17 cellular contexts compared by ENCODE assay signal in genomic region chr10:3132036-3133025, GRCh38. TPM values are rescaled to one million over a fixed set of nuclear protein-coding genes. Genes with fewer than 3 reads are reported as not detected.
DNase-seq lines count a peak whose midpoint lies in the region; ATAC-seq, FAIRE-seq and TF ChIP-seq lines count a peak whose summit lies in the region.
"Had no signal": no experiment of that assay in that cellular context is flagged by ENCODE, and none has a peak within 500 bp of the region (broad histone marks: within the 10 kb centered on the region; RNA-seq: fewer than 3 reads in every experiment).

No MANE protein-coding gene starts in this region.

- H3K27me3 ChIP-seq in RWPE2 (ENCODE audit: insufficient read depth, poor library complexity, severe bottlenecking) = no peaks in the 10 kb centered on the region
- H3K27me3 ChIP-seq in psoas muscle (ENCODE audit: insufficient read depth in 3 of 3, low read length in 2 of 3) = no peaks in the 10 kb centered on the region
- H3K27me3 ChIP-seq: SJSA1, uterus had no signal

- WGBS in psoas muscle, 3 donors = 90 to 94% (median 91%) methylated on average over 22 of the region's 22 CpGs

- H3K27me3 Mint-ChIP-seq in activated CD4-positive, alpha-beta T cell treated with anti-CD3 and anti-CD28 coated beads, Interleukin-2, amount 10 ng/mL, durations not matched to agents 7 days and 5 days = no peaks in the 10 kb centered on the region
- H3K27me3 Mint-ChIP-seq: natural killer cell treated with Interleukin-12 subunit alpha and Interleukin-12 subunit beta and Interleukin-15 and Interleukin-18, amount 100 ng/mL, for 72 hours had no signal

- H3K27ac ChIP-seq in RWPE2 (ENCODE audit: poor library complexity, severe bottlenecking) (peak overlapping the region; percentile 46), epithelial cell of prostate (peak overlapping the region; percentile 67), psoas muscle (peak overlapping the region; percentile 75)
- H3K27ac ChIP-seq: SJSA1, uterus had no signal

- no peak for DNase-seq in activated CD4-positive, alpha-beta T cell treated with anti-CD3 and anti-CD28 coated beads, Interleukin-2, amount 10 ng/mL, durations not matched to agents 7 days and 5 days
- DNase-seq in activated CD4-positive, alpha-beta T cell treated with anti-CD3 and anti-CD28 coated beads, Interleukin-2, amount 50 U/mL, for 48 hours = no peak
- DNase-seq in RWPE2 (ENCODE audit: low spot score) (no peak), epithelial cell of prostate (ENCODE audit: low read depth, low spot score) (no peak), psoas muscle (no peak), H54 (ENCODE audit: insufficient read length, low spot score) (no peak)
- DNase-seq in effector CD8-positive, alpha-beta T cell (lab: John Stamatoyannopoulos, UW) = no peak
- DNase-seq: activated CD4-positive, alpha-beta T cell treated with anti-CD3 and anti-CD28 coated beads for 48 hours; anterior cingulate cortex; GOT3; NCI-H1694; T-helper 9 cell; uterus had no signal

- no peak for TF ChIP-seq CTCF in RWPE2 (IDR thresholded peaks at IDR 0.05; ENCODE audit: poor library complexity, severe bottlenecking)
- TF ChIP-seq CTCF in psoas muscle (IDR thresholded peaks at IDR 0.05) = no peak

- POLR2A ChIA-PET in activated CD4-positive, alpha-beta T cell treated with anti-CD3 and anti-CD28 coated beads, Interleukin-2, amount 10 ng/mL, durations not matched to agents 7 days and 5 days (lab: Charles Lee) = no interaction called here

- no peaks in the 10 kb centered on the region for H3K9me3 ChIP-seq in RWPE2 (ENCODE audit: severe bottlenecking)
- no peaks in the 10 kb centered on the region for H3K9me3 ChIP-seq in psoas muscle
- H3K9me3 ChIP-seq: uterus had no signal

- H3K4me3 ChIP-seq in RWPE2 (ENCODE audit: severe bottlenecking) = no peak overlapping the region
- no peak overlapping the region for H3K4me3 ChIP-seq in psoas muscle
- H3K4me3 ChIP-seq: SJSA1, uterus had no signal

- no peak for ATAC-seq in RWPE2 (ENCODE audit: low read depth)
- no peak for ATAC-seq in psoas muscle
- ATAC-seq in GM18517 (IDR thresholded peaks at IDR 0.05; ENCODE audit: unreplicated experiment) = no peak
- ATAC-seq: natural killer cell treated with Interleukin-12 subunit alpha and Interleukin-12 subunit beta and Interleukin-15 and Interleukin-18, amount 100 ng/mL, for 72 hours had no signal

- no peaks in the 10 kb centered on the region for H3K4me1 Mint-ChIP-seq in activated CD4-positive, alpha-beta T cell treated with anti-CD3 and anti-CD28 coated beads, Interleukin-2, amount 10 ng/mL, durations not matched to agents 7 days and 5 days

- H3K4me3 Mint-ChIP-seq in activated CD4-positive, alpha-beta T cell treated with anti-CD3 and anti-CD28 coated beads, Interleukin-2, amount 10 ng/mL, durations not matched to agents 7 days and 5 days = no peak overlapping the region
- H3K4me3 Mint-ChIP-seq: natural killer cell treated with Interleukin-12 subunit alpha and Interleukin-12 subunit beta and Interleukin-15 and Interleukin-18, amount 100 ng/mL, for 72 hours had no signal

- H3K36me3 ChIP-seq in RWPE2 (ENCODE audit: low read depth) (peaks cover 93% of the 10 kb centered on the region), psoas muscle (ENCODE audit: insufficient read depth in 1 of 2, low read depth in 1 of 2) (peaks cover 7 to 60% of the 10 kb centered on the region in 2 donors)
- H3K36me3 ChIP-seq: uterus had no signal

- CTCF ChIA-PET in activated CD4-positive, alpha-beta T cell treated with anti-CD3 and anti-CD28 coated beads, Interleukin-2, amount 10 ng/mL, durations not matched to agents 7 days and 5 days (lab: Charles Lee) = no interaction called here

- no peak for FAIRE-seq in H54 (lab: Jason Lieb, UNC)
- FAIRE-seq: A204.1 had no signal

- no peak for TF ChIP-seq POLR2A in H54 (IDR thresholded peaks at IDR 0.05; ENCODE audit: low read depth, low read length)

- peaks cover 57% of the 10 kb centered on the region for H3K36me3 Mint-ChIP-seq in activated CD4-positive, alpha-beta T cell treated with anti-CD3 and anti-CD28 coated beads, Interleukin-2, amount 10 ng/mL, durations not matched to agents 7 days and 5 days (ENCODE audit: low read depth)

- H3K4me1 ChIP-seq in RWPE2 (ENCODE audit: insufficient read depth, poor library complexity, severe bottlenecking) (peaks cover 16% of the 10 kb centered on the region), psoas muscle (peaks cover 24% of the 10 kb centered on the region)
- H3K4me1 ChIP-seq: SJSA1, uterus had no signal

- intact Hi-C loops in psoas muscle (cut with DNase I) = no loop called here

- H3K9me3 Mint-ChIP-seq in activated CD4-positive, alpha-beta T cell treated with anti-CD3 and anti-CD28 coated beads, Interleukin-2, amount 10 ng/mL, durations not matched to agents 7 days and 5 days = no peaks in the 10 kb centered on the region
- H3K9me3 Mint-ChIP-seq: natural killer cell treated with Interleukin-12 subunit alpha and Interleukin-12 subunit beta and Interleukin-15 and Interleukin-18, amount 100 ng/mL, for 72 hours had no signal

- peak overlapping the region; percentile 19 for H3K27ac Mint-ChIP-seq in activated CD4-positive, alpha-beta T cell treated with anti-CD3 and anti-CD28 coated beads, Interleukin-2, amount 10 ng/mL, durations not matched to agents 7 days and 5 days
- H3K27ac Mint-ChIP-seq: natural killer cell treated with Interleukin-12 subunit alpha and Interleukin-12 subunit beta and Interleukin-15 and Interleukin-18, amount 100 ng/mL, for 72 hours had no signal

RNA-seq across cellular contexts. Expression of gene PITRM1, which starts 40.3 kb away (rescaled TPM):
- 10 to 100 TPM; 57.4 to 58.0 TPM for total RNA-seq in activated CD4-positive, alpha-beta T cell treated with anti-CD3 and anti-CD28 coated beads, Interleukin-2, amount 10 ng/mL, durations not matched to agents 7 days and 5 days
- total RNA-seq in psoas muscle = 100 to 1,000 TPM in 2 of 4 donors, 10 to 100 TPM in 2; 74.5 to 112 (median 94.2) TPM
- polyA plus RNA-seq in psoas muscle = 10 to 100 TPM; 51.0 to 79.3 (median 68.3) TPM
